ENCODE assay signal across 21 cellular contexts in genomic region chr4:184374006-184374405, GRCh38.
"Had no signal": no experiment of that assay in that cellular context is flagged by ENCODE, and none has a peak within 500 bp of the region (broad histone marks: within the 10 kb centered on the region; RNA-seq: fewer than 3 reads in every experiment).

No MANE protein-coding gene starts in this region.

- H3K27me3 Mint-ChIP-seq: activated CD8-positive, alpha-beta memory T cell treated with anti-CD3 and anti-CD28 coated beads, Interleukin-2, amount 10 ng/mL, durations not matched to agents 7 days and 5 days; activated naive CD4-positive, alpha-beta T cell treated with anti-CD3 and anti-CD28 coated beads, Interleukin-2, amount 10 ng/mL, durations not matched to agents 7 days and 5 days; activated T-cell treated with anti-CD3 and anti-CD28 coated beads, Interleukin-2, amount 50 U/mL, for 24 hours; T-helper 17 cell had no signal

- H3K4me3 ChIP-seq: K562, Peyer's patch, SJSA1 had no signal

- H3K27me3 ChIP-seq: Peyer's patch, SJSA1 had no signal

- H3K27ac Mint-ChIP-seq: activated CD8-positive, alpha-beta memory T cell treated with anti-CD3 and anti-CD28 coated beads, Interleukin-2, amount 10 ng/mL, durations not matched to agents 7 days and 5 days; activated naive CD4-positive, alpha-beta T cell treated with anti-CD3 and anti-CD28 coated beads, Interleukin-2, amount 10 ng/mL, durations not matched to agents 7 days and 5 days; activated T-cell treated with anti-CD3 and anti-CD28 coated beads, Interleukin-2, amount 50 U/mL, for 24 hours; T-helper 17 cell; WTC11 had no signal

- H3K4me1 ChIP-seq: Peyer's patch had no signal

- H3K4me3 Mint-ChIP-seq: activated CD8-positive, alpha-beta memory T cell treated with anti-CD3 and anti-CD28 coated beads, Interleukin-2, amount 10 ng/mL, durations not matched to agents 7 days and 5 days; activated naive CD4-positive, alpha-beta T cell treated with anti-CD3 and anti-CD28 coated beads, Interleukin-2, amount 10 ng/mL, durations not matched to agents 7 days and 5 days; activated T-cell treated with anti-CD3 and anti-CD28 coated beads, Interleukin-2, amount 50 U/mL, for 24 hours; T-helper 17 cell; WTC11 had no signal

- H3K27ac ChIP-seq: Peyer's patch, SJSA1 had no signal

- H3K9me3 ChIP-seq: Peyer's patch, SJSA1 had no signal

- H3K36me3 ChIP-seq: Peyer's patch, SJSA1 had no signal

- H3K9me3 Mint-ChIP-seq: activated T-cell treated with anti-CD3 and anti-CD28 coated beads, Interleukin-2, amount 50 U/mL, for 24 hours had no signal

- DNase-seq: activated CD4-positive, CD25-positive, alpha-beta regulatory T cell treated with anti-CD3 and anti-CD28 coated beads, Interleukin-2, amount 50 U/mL, for 72 hours; activated CD8-positive, alpha-beta memory T cell treated with anti-CD3 and anti-CD28 coated beads, Interleukin-2, amount 10 ng/mL, durations not matched to agents 7 days and 5 days; activated gamma-delta T cell treated with Interleukin-2 at 50 U/mL for 16 hours; activated naive CD4-positive, alpha-beta T cell treated with anti-CD3 and anti-CD28 coated beads, Interleukin-2, amount 10 ng/mL, durations not matched to agents 7 days and 5 days; activated T-cell treated with anti-CD3 and anti-CD28 coated beads, Interleukin-2, amount 50 U/mL, for 24 hours; anterior cingulate cortex; cerebellar nuclear complex; Kasumi-1; NCI-H1105 treated with DMSO at 0.1 percent for 48 hours; NCI-H1436 treated with DMSO at 0.1 percent for 48 hours; NCI-H187; NCI-H2081; NCI-H510A treated with DMSO at 0.1 percent for 48 hours; NCI-H69; Peyer's patch; SHP77; T-helper 17 cell; T-helper 9 cell had no signal

- H3K4me1 Mint-ChIP-seq: T-helper 17 cell had no signal

- ATAC-seq: activated CD8-positive, alpha-beta memory T cell treated with anti-CD3 and anti-CD28 coated beads, Interleukin-2, amount 10 ng/mL, durations not matched to agents 7 days and 5 days; K562; T-helper 17 cell; WTC11 had no signal
